In the genomic region with DNA sequence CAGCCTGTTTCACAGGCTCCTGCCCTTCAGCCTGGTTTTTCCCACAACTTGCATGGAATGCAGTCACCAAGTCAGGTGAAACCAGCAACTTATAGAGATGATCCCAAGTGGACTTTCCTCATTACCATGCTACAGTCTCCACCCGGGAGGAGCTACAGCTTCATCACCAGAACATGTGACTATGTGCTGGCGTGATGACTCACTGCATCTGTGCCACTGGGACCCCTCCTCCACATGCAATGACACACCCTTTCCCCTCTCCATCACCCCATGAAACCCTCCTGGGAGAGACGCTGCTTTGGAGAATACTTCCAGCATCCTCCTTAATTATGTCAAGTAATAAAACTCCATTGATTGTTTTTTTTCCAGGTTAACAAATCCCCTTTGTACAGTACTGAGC, we compare ENCODE assay signal across 1 cellular context.
TF ChIP-seq lines count a peak whose summit lies in the region.

No MANE protein-coding gene starts in this region.

TF ChIP-seq in K562, 482 proteins besides CTCF, POLR2A, EP300 and RAD21 (continued from another document):
- TF ChIP-seq, protein P1, sequence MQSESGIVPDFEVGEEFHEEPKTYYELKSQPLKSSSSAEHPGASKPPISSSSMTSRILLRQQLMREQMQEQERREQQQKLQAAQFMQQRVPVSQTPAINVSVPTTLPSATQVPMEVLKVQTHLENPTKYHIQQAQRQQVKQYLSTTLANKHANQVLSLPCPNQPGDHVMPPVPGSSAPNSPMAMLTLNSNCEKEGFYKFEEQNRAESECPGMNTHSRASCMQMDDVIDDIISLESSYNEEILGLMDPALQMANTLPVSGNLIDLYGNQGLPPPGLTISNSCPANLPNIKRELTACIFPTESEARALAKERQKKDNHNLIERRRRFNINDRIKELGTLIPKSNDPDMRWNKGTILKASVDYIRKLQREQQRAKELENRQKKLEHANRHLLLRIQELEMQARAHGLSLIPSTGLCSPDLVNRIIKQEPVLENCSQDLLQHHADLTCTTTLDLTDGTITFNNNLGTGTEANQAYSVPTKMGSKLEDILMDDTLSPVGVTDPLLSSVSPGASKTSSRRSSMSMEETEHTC (IDR thresholded peaks at IDR 0.05), result peak; percentile 40; the same call in 1 of the 2 replicates
- TF ChIP-seq CREM (IDR thresholded peaks at IDR 0.05; ENCODE audit: low read depth) (peak; percentile 34; the same call in 1 of the 2 replicates), CC2D1A (IDR thresholded peaks at IDR 0.05) (no peak), ZFP36 (IDR thresholded peaks at IDR 0.05; ENCODE audit: low read depth, low read length, partially characterized antibody) (no peak), EHMT2 (IDR thresholded peaks at IDR 0.05) (0 out of 2 replicates have a peak, but pooled peaks have one; percentile 11), NCOA2 (IDR thresholded peaks at IDR 0.05; ENCODE audit: partially characterized antibody in 2 of 2) (no peak), RBFOX2 (IDR thresholded peaks at IDR 0.05; ENCODE audit: low read depth, low read length) (no peak), FOS (IDR thresholded peaks at IDR 0.05; ENCODE audit: extremely low read depth, insufficient read length) (peak; percentile 76), BRD9 (IDR thresholded peaks at IDR 0.05; ENCODE audit: low read depth, partially characterized antibody) (no peak), SMARCA4 (IDR thresholded peaks at IDR 0.05) (peak; percentile 77), TRIM24 (IDR thresholded peaks at IDR 0.05) (no peak), SMARCE1 (IDR thresholded peaks at IDR 0.05) (peak; percentile 69), JUND (IDR thresholded peaks at IDR 0.05; ENCODE audit: borderline replicate concordance, low read depth, low read length) (peak; percentile 97), JUND (tag; IDR thresholded peaks at IDR 0.05; ENCODE audit: borderline replicate concordance, low read depth, low read length) (peak; percentile 92; the same call in 2 of the 3 replicates), NEUROD1 (IDR thresholded peaks at IDR 0.05; ENCODE audit: borderline replicate concordance, low read depth, low read length, partially characterized antibody) (peak; percentile 24), PTRF (tag; IDR thresholded peaks at IDR 0.05) (no peak), DMBX1 (CRISPR knock-in tag; IDR thresholded peaks at IDR 0.05; ENCODE audit: borderline replicate concordance) (no peak), YY1 (IDR thresholded peaks at IDR 0.05; ENCODE audit: borderline replicate concordance in 1 of 3, control insufficient read depth in 1 of 3, extremely low read depth in 1 of 3, insufficient read depth in 3 of 3, insufficient read length in 1 of 3, insufficient replicate concordance in 2 of 3, low read depth in 1 of 3, low read length in 2 of 3) (no peak), CTBP1 (IDR thresholded peaks at IDR 0.05; ENCODE audit: borderline replicate concordance) (peak; percentile 60), TOE1 (IDR thresholded peaks at IDR 0.05; ENCODE audit: borderline replicate concordance) (peak; percentile 70; the same call in 1 of the 2 replicates), TOE1 (CRISPR knock-in tag; IDR thresholded peaks at IDR 0.05; ENCODE audit: borderline replicate concordance, low read depth) (no peak), GATA2 (CRISPR knock-in tag; IDR thresholded peaks at IDR 0.05) (no peak), ZNF551 (CRISPR knock-in tag; IDR thresholded peaks at IDR 0.05) (no peak), RFX1 (IDR thresholded peaks at IDR 0.05) (no peak), NCOA6 (IDR thresholded peaks at IDR 0.05) (no peak), JUN (IDR thresholded peaks at IDR 0.05; ENCODE audit: borderline replicate concordance, low read depth, low read length) (peak; percentile 96), JUN (CRISPR knock-in tag; IDR thresholded peaks at IDR 0.05; ENCODE audit: borderline replicate concordance) (no peak), PML (IDR thresholded peaks at IDR 0.05; ENCODE audit: low read length) (no peak), MAFF (IDR thresholded peaks at IDR 0.05; ENCODE audit: low read length) (no peak), GTF2A2 (tag; IDR thresholded peaks at IDR 0.05) (no peak), RAD51 (IDR thresholded peaks at IDR 0.05; ENCODE audit: borderline replicate concordance, low read depth) (peak; percentile 62), TAL1 (IDR thresholded peaks at IDR 0.05) (no peak), EP400 (IDR thresholded peaks at IDR 0.05) (0 out of 2 replicates have a peak, but pooled peaks have one; percentile 28), ZSCAN29 (IDR thresholded peaks at IDR 0.05) (no peak), ARID1B (IDR thresholded peaks at IDR 0.05) (peak; percentile 71), FOSL1 (tag; conservative IDR thresholded peaks at IDR 0.05) (peak; percentile 98), ZNF121 (CRISPR knock-in tag; conservative IDR thresholded peaks at IDR 0.05) (no peak), RCOR1 (IDR thresholded peaks at IDR 0.05; ENCODE audit: borderline replicate concordance in 1 of 2, low read depth in 2 of 2, low read length in 2 of 2) (peak in 1 of 2 experiments; percentile 86; a peak in 2 of 4 replicates), MAFK (IDR thresholded peaks at IDR 0.05; ENCODE audit: low read length) (no peak)
- TF ChIP-seq, protein P2, sequence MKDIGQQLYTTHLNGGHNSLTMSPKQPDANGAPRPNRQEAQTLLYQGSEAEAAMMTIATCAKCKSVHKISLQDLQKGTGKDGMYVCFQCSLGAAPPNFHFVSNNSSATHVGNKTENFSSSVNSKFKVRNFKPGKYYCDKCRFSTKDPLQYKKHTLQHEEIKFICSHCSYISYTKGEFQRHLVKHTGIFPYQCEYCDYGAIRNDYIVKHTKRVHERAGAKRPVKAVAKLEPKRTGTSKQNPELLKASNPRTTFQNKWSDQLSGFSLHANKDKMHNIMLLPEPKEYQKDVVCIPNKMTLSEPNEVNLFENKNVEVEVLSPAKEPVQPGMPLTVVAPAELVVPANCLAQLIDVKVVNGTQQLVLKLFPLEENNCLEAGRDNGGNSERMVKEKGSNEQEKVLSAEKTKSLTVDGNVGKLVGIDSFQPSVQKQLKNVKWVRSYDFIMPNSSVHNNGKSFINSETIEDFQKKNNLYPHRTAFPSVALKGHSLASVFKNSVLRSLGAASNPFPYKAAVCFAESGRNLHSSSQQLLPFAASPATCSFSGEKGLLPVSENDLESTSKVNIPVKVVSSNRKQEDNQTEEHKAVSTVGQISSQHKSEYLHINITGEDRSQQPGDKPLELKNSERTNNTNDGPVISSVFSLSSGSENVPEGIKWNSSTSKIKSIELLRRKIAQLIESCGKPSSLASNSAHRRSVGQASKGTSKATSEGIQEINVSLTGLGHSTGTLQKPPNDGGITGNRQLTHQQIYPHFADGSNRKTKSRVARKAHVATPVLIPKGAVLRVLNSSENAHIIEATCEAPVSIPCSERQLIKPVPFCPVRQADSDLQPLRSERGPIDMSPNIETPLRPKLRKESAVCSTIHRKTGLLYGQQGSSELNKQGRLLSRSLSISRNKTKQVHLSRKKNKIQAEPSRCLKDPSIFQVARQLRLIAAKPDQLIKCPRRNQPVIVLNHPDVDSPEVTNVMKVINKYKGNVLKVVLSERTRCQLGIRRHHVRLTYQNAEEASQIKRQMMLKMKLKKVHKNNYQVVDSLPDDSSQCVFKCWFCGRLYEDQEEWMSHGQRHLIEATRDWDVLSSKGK (CRISPR knock-in tag; IDR thresholded peaks at IDR 0.05), result no peak
- TF ChIP-seq, protein P3, sequence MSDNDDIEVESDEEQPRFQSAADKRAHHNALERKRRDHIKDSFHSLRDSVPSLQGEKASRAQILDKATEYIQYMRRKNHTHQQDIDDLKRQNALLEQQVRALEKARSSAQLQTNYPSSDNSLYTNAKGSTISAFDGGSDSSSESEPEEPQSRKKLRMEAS (CRISPR knock-in tag; IDR thresholded peaks at IDR 0.05), result peak; percentile 17; the same call in 1 of the 2 replicates
- TF ChIP-seq, protein P4, sequence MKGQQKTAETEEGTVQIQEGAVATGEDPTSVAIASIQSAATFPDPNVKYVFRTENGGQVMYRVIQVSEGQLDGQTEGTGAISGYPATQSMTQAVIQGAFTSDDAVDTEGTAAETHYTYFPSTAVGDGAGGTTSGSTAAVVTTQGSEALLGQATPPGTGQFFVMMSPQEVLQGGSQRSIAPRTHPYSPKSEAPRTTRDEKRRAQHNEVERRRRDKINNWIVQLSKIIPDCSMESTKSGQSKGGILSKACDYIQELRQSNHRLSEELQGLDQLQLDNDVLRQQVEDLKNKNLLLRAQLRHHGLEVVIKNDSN (CRISPR knock-in tag; IDR thresholded peaks at IDR 0.05), result peak; percentile 65
- TF ChIP-seq, protein P5, sequence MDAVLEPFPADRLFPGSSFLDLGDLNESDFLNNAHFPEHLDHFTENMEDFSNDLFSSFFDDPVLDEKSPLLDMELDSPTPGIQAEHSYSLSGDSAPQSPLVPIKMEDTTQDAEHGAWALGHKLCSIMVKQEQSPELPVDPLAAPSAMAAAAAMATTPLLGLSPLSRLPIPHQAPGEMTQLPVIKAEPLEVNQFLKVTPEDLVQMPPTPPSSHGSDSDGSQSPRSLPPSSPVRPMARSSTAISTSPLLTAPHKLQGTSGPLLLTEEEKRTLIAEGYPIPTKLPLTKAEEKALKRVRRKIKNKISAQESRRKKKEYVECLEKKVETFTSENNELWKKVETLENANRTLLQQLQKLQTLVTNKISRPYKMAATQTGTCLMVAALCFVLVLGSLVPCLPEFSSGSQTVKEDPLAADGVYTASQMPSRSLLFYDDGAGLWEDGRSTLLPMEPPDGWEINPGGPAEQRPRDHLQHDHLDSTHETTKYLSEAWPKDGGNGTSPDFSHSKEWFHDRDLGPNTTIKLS (IDR thresholded peaks at IDR 0.05; ENCODE audit: borderline replicate concordance, low read depth), result no peak
- TF ChIP-seq, protein P6, sequence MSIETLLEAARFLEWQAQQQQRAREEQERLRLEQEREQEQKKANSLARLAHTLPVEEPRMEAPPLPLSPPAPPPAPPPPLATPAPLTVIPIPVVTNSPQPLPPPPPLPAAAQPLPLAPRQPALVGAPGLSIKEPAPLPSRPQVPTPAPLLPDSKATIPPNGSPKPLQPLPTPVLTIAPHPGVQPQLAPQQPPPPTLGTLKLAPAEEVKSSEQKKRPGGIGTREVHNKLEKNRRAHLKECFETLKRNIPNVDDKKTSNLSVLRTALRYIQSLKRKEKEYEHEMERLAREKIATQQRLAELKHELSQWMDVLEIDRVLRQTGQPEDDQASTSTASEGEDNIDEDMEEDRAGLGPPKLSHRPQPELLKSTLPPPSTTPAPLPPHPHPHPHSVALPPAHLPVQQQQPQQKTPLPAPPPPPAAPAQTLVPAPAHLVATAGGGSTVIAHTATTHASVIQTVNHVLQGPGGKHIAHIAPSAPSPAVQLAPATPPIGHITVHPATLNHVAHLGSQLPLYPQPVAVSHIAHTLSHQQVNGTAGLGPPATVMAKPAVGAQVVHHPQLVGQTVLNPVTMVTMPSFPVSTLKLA (conservative IDR thresholded peaks at IDR 0.05), result peak in 1 of 2 experiments; percentile 39; a peak in 2 of 4 replicates
- TF ChIP-seq, protein P7, sequence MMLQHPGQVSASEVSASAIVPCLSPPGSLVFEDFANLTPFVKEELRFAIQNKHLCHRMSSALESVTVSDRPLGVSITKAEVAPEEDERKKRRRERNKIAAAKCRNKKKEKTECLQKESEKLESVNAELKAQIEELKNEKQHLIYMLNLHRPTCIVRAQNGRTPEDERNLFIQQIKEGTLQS (IDR thresholded peaks at IDR 0.05), result peak; percentile 94
- TF ChIP-seq, protein P7 (CRISPR knock-in tag; conservative IDR thresholded peaks at IDR 0.05), result no peak
- TF ChIP-seq, protein P8, sequence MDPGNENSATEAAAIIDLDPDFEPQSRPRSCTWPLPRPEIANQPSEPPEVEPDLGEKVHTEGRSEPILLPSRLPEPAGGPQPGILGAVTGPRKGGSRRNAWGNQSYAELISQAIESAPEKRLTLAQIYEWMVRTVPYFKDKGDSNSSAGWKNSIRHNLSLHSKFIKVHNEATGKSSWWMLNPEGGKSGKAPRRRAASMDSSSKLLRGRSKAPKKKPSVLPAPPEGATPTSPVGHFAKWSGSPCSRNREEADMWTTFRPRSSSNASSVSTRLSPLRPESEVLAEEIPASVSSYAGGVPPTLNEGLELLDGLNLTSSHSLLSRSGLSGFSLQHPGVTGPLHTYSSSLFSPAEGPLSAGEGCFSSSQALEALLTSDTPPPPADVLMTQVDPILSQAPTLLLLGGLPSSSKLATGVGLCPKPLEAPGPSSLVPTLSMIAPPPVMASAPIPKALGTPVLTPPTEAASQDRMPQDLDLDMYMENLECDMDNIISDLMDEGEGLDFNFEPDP (CRISPR knock-in tag; IDR thresholded peaks at IDR 0.05), result no peak
- TF ChIP-seq, protein P9, sequence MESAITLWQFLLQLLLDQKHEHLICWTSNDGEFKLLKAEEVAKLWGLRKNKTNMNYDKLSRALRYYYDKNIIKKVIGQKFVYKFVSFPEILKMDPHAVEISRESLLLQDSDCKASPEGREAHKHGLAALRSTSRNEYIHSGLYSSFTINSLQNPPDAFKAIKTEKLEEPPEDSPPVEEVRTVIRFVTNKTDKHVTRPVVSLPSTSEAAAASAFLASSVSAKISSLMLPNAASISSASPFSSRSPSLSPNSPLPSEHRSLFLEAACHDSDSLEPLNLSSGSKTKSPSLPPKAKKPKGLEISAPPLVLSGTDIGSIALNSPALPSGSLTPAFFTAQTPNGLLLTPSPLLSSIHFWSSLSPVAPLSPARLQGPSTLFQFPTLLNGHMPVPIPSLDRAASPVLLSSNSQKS (CRISPR knock-in tag; IDR thresholded peaks at IDR 0.05), result no peak
- TF ChIP-seq, protein P10, sequence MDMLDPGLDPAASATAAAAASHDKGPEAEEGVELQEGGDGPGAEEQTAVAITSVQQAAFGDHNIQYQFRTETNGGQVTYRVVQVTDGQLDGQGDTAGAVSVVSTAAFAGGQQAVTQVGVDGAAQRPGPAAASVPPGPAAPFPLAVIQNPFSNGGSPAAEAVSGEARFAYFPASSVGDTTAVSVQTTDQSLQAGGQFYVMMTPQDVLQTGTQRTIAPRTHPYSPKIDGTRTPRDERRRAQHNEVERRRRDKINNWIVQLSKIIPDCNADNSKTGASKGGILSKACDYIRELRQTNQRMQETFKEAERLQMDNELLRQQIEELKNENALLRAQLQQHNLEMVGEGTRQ (CRISPR knock-in tag; IDR thresholded peaks at IDR 0.05), result peak; percentile 66
